Comparison of ENCODE assay signal across 1 cellular context in genomic region chr16:47143677-47144558, GRCh38.
TF ChIP-seq lines count a peak whose summit lies in the region.

TSS of gene NETO2 (minus strand) at chr16:47143945. CDS start at chr16:47143612, 333 bp downstream.

TF ChIP-seq in HepG2, 621 proteins besides CTCF, POLR2A, EP300 and RAD21 (continued from another document and continues in another):
- TF ChIP-seq LRRFIP1 (CRISPR knock-in tag; conservative IDR thresholded peaks at IDR 0.05) (no peak), ZNF75D (CRISPR knock-in tag; IDR thresholded peaks at IDR 0.05; ENCODE audit: borderline replicate concordance) (no peak), MAFF (IDR thresholded peaks at IDR 0.05; ENCODE audit: low read depth, low read length) (no peak), NPAS2 (CRISPR knock-in tag; IDR thresholded peaks at IDR 0.05; ENCODE audit: borderline replicate concordance) (no peak), HDAC6 (IDR thresholded peaks at IDR 0.05; ENCODE audit: low read depth, low read length) (no peak), MBNL3 (CRISPR knock-in tag; conservative IDR thresholded peaks at IDR 0.05) (no peak), SKI (IDR thresholded peaks at IDR 0.05; ENCODE audit: partially characterized antibody) (no peak), NONO (IDR thresholded peaks at IDR 0.05) (no peak), NONO (CRISPR knock-in tag; conservative IDR thresholded peaks at IDR 0.05) (no peak), ZBTB46 (CRISPR knock-in tag; IDR thresholded peaks at IDR 0.05; ENCODE audit: borderline replicate concordance) (no peak), TAF15 (IDR thresholded peaks at IDR 0.05; ENCODE audit: low read depth, low read length, poor library complexity, severe bottlenecking) (no peak), CERS6 (CRISPR knock-in tag; IDR thresholded peaks at IDR 0.05) (no peak), ZNF362 (CRISPR knock-in tag; IDR thresholded peaks at IDR 0.05; ENCODE audit: borderline replicate concordance) (peak; percentile 43; the same call in 1 of the 2 replicates), GLI4 (CRISPR knock-in tag; IDR thresholded peaks at IDR 0.05; ENCODE audit: borderline replicate concordance) (no peak), RCOR2 (CRISPR knock-in tag; IDR thresholded peaks at IDR 0.05) (no peak), HOXA9 (CRISPR knock-in tag; IDR thresholded peaks at IDR 0.05; ENCODE audit: borderline replicate concordance) (no peak), ZNF281 (CRISPR knock-in tag; IDR thresholded peaks at IDR 0.05; ENCODE audit: borderline replicate concordance) (no peak), NFIB (CRISPR knock-in tag; IDR thresholded peaks at IDR 0.05; ENCODE audit: borderline replicate concordance) (no peak), PBX2 (CRISPR knock-in tag; IDR thresholded peaks at IDR 0.05) (no peak), ZNF550 (CRISPR knock-in tag; IDR thresholded peaks at IDR 0.05; ENCODE audit: borderline replicate concordance) (no peak), JUNB (CRISPR knock-in tag; IDR thresholded peaks at IDR 0.05; ENCODE audit: borderline replicate concordance) (no peak), ZNF136 (CRISPR knock-in tag; IDR thresholded peaks at IDR 0.05; ENCODE audit: low read depth) (no peak), ZNF138 (CRISPR knock-in tag; IDR thresholded peaks at IDR 0.05; ENCODE audit: low read depth) (0 out of 2 replicates have a peak, but pooled peaks have one; percentile 24), ZNF619 (CRISPR knock-in tag; IDR thresholded peaks at IDR 0.05) (peak; percentile 82; the same call in 1 of the 2 replicates), ZNF816 (CRISPR knock-in tag; IDR thresholded peaks at IDR 0.05; ENCODE audit: borderline replicate concordance) (no peak; the same call in 1 of the 2 replicates), MTF2 (CRISPR knock-in tag; IDR thresholded peaks at IDR 0.05; ENCODE audit: borderline replicate concordance) (no peak), MAF1 (CRISPR knock-in tag; IDR thresholded peaks at IDR 0.05; ENCODE audit: borderline replicate concordance) (no peak), ZNF235 (CRISPR knock-in tag; IDR thresholded peaks at IDR 0.05; ENCODE audit: borderline replicate concordance) (no peak), PRPF4 (IDR thresholded peaks at IDR 0.05; ENCODE audit: low read depth, low read length, poor library complexity, severe bottlenecking) (no peak), HNF4G (IDR thresholded peaks at IDR 0.05; ENCODE audit: borderline replicate concordance, low read depth, low read length) (no peak), HNF4G (CRISPR knock-in tag; IDR thresholded peaks at IDR 0.05; ENCODE audit: borderline replicate concordance, low read depth) (no peak), ZNF615 (CRISPR knock-in tag; IDR thresholded peaks at IDR 0.05; ENCODE audit: borderline replicate concordance) (no peak), ZSCAN21 (CRISPR knock-in tag; IDR thresholded peaks at IDR 0.05; ENCODE audit: borderline replicate concordance) (no peak), U2AF1 (optimal IDR thresholded peaks at IDR 0.05; ENCODE audit: low read depth, low read length) (no peak), ZHX2 (IDR thresholded peaks at IDR 0.05; ENCODE audit: low read depth) (no peak), ZHX2 (CRISPR knock-in tag; IDR thresholded peaks at IDR 0.05; ENCODE audit: borderline replicate concordance) (no peak), ZNF7 (CRISPR knock-in tag; IDR thresholded peaks at IDR 0.05) (no peak), NAIF1 (CRISPR knock-in tag; IDR thresholded peaks at IDR 0.05; ENCODE audit: borderline replicate concordance) (no peak), ZNF713 (CRISPR knock-in tag; IDR thresholded peaks at IDR 0.05) (no peak), ZBTB14 (CRISPR knock-in tag; IDR thresholded peaks at IDR 0.05) (peak; percentile 18; the same call in 1 of the 2 replicates), ZFP36 (IDR thresholded peaks at IDR 0.05; ENCODE audit: borderline replicate concordance, low read depth, low read length, partially characterized antibody) (no peak), ZNF704 (CRISPR knock-in tag; IDR thresholded peaks at IDR 0.05; ENCODE audit: borderline replicate concordance) (no peak), ZBTB8A (CRISPR knock-in tag; IDR thresholded peaks at IDR 0.05; ENCODE audit: borderline replicate concordance, low read depth) (no peak), ZNF232 (CRISPR knock-in tag; IDR thresholded peaks at IDR 0.05; ENCODE audit: borderline replicate concordance) (no peak), ZBTB20 (CRISPR knock-in tag; IDR thresholded peaks at IDR 0.05; ENCODE audit: borderline replicate concordance, low read depth) (no peak)
